In the genomic region with DNA sequence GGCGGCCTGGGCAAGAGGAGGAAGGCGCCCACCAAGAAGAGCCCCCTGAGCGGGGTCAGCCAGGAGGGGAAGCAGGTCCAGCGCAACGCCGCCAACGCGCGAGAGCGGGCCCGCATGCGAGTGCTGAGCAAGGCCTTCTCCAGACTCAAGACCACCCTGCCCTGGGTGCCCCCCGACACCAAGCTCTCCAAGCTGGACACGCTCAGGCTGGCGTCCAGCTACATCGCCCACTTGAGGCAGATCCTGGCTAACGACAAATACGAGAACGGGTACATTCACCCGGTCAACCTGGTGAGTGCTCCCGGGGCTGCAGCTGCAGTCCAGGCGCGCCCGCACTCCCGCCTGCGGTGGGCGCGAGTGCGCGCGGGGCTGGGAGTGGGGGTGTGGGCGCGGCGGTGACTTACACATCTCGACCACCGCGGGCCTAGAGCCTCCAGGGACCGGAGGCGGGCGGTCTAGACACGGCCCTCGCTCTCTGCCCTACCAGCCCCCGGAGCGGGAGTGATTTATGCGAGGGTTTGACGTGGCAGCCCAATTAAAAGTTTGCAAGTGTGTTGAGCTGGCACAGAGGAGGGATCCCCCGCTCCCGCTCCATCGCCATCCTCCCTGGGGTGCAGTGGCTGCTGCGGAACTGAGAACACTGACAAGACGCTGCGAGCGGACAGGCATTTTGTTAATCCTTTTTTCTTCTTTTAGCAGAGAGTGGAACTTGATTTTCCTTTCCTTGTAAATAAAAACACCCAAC, we compare ENCODE assay signal across 10 cellular contexts. TPM values are rescaled to one million over a fixed set of nuclear protein-coding genes. Genes with fewer than 3 reads are reported as not detected.
DNase-seq lines count a peak whose midpoint lies in the region; ATAC-seq and TF ChIP-seq lines count a peak whose summit lies in the region.
"Had no signal": no experiment of that assay in that cellular context is flagged by ENCODE, and none has a peak within 500 bp of the region (broad histone marks: within the 10 kb centered on the region; RNA-seq: fewer than 3 reads in every experiment).

No MANE protein-coding gene starts in this region.

- CTCF ChIA-PET in AG04450 (lab: Charles Lee) = interaction anchor here (4.9 kb wide), 1 partner anchor 320 kb away, joined by 36 read pairs; no protein-coding TSS in a partner anchor

- H3K27me3 Mint-ChIP-seq in T-helper 17 cell (peaks cover 89% of the 10 kb centered on the region), nephron progenitor cell (ENCODE audit: low read depth, poor library complexity) (peaks cover 79% of the 10 kb centered on the region)

- H3K9me3 Mint-ChIP-seq in nephron progenitor cell = no peaks in the 10 kb centered on the region

- DNase-seq in AG04450 (ENCODE audit: low read depth, low spot score) (no peak), T-helper 17 cell (no peak), fibroblast of pulmonary artery (ENCODE audit: low read depth) (peak; percentile 68), nephron progenitor cell (peak; percentile 80), NCI-H2196 treated with DMSO at 0.1 percent for 48 hours (lab: John Stamatoyannopoulos, UW; ENCODE audit: unreplicated experiment) (no peak), NCI-H526 (lab: John Stamatoyannopoulos, UW) (no peak)
- DNase-seq: activated CD4-positive, alpha-beta T cell treated with anti-CD3 and anti-CD28 coated beads, Interleukin-2, amount 50 U/mL, for 48 hours had no signal

- POLR2A ChIA-PET in AG04450 (lab: Yijun Ruan, JAX) = interaction anchor here (0.5 to 5.0 kb wide), 20 partner anchors 10 to 338 kb away, joined by 3 to 63 read pairs (median 7); no protein-coding TSS in a partner anchor

- H3K27ac ChIP-seq in AG04450 (ENCODE audit: low read depth, low read length) = peak overlapping the region; percentile 97

- no peaks in the 10 kb centered on the region for H3K27me3 ChIP-seq in AG04450 (ENCODE audit: control insufficient read depth, insufficient read depth, low read length)

- H3K4me3 Mint-ChIP-seq in T-helper 17 cell = peak overlapping the region; percentile 36
- peak overlapping the region; percentile 89 for H3K4me3 Mint-ChIP-seq in nephron progenitor cell

- ATAC-seq in T-helper 17 cell (no peak), HG02571 (IDR thresholded peaks at IDR 0.05; ENCODE audit: unreplicated experiment) (no peak), HG02852 (IDR thresholded peaks at IDR 0.05; ENCODE audit: unreplicated experiment) (no peak)

- TF ChIP-seq CTCF in AG04450 (IDR thresholded peaks at IDR 0.05; ENCODE audit: low read depth, low read length) (peak; percentile 14; the same call in 1 of the 2 replicates), fibroblast of pulmonary artery (IDR thresholded peaks at IDR 0.05; ENCODE audit: low read length, missing control alignments) (peak; percentile 28), nephron progenitor cell (IDR thresholded peaks at IDR 0.05) (no peak)

- H3K4me3 ChIP-seq in AG04450 (ENCODE audit: low read depth, low read length) = peak overlapping the region; percentile 98
- peak overlapping the region; percentile 73 for H3K4me3 ChIP-seq in fibroblast of pulmonary artery (replicated peaks; ENCODE audit: low read depth, low read length)
- H3K4me3 ChIP-seq: HAP-1 had no signal

- H3K36me3 Mint-ChIP-seq in T-helper 17 cell (ENCODE audit: low read depth) = peaks cover 5% of the 10 kb centered on the region
- H3K36me3 Mint-ChIP-seq in nephron progenitor cell (ENCODE audit: low read depth) = no peaks in the 10 kb centered on the region

- H3K9me3 ChIP-seq in AG04450 (ENCODE audit: control insufficient read depth, insufficient read depth, low read length) (peaks cover 4% of the 10 kb centered on the region; the same call in 1 of the 2 replicates), T-helper 17 cell (ENCODE audit: control insufficient read depth, low read length, poor library complexity, severe bottlenecking) (peaks cover 3% of the 10 kb centered on the region)
- H3K9me3 ChIP-seq: HAP-1 had no signal

- H3K27ac Mint-ChIP-seq in T-helper 17 cell (no peak overlapping the region), nephron progenitor cell (peak overlapping the region; percentile 83)

- H3K4me1 Mint-ChIP-seq in T-helper 17 cell (peaks cover 29% of the 10 kb centered on the region), nephron progenitor cell (peaks cover 79% of the 10 kb centered on the region)

RNA-seq across cellular contexts. Expression of a gene that starts 0.8 kb away (rescaled TPM):
- 30.7 and 32.2 TPM in 2 replicates for polyA plus RNA-seq in AG04450 (2011; rRNA removed)
- polyA minus RNA-seq in AG04450 (2011; rRNA and poly(A)+ RNA removed) = 38.5 and 49.9 TPM in 2 replicates
- not detected for total RNA-seq in T-helper 17 cell

Comparison
In these comparisons a context has a peak if more than half of its experiments do, and no peak if none do; other contexts are left out.
1. DNase-seq: peak in fibroblast of pulmonary artery (single experiment) and nephron progenitor cell (single experiment); none in AG04450 (single experiment), T-helper 17 cell (0 of 3), NCI-H2196 treated with DMSO at 0.1 percent for 48 hours (single experiment) and NCI-H526 (0 of 2).